Comparison of ENCODE assay signal across 1 cellular context in the genomic region with DNA sequence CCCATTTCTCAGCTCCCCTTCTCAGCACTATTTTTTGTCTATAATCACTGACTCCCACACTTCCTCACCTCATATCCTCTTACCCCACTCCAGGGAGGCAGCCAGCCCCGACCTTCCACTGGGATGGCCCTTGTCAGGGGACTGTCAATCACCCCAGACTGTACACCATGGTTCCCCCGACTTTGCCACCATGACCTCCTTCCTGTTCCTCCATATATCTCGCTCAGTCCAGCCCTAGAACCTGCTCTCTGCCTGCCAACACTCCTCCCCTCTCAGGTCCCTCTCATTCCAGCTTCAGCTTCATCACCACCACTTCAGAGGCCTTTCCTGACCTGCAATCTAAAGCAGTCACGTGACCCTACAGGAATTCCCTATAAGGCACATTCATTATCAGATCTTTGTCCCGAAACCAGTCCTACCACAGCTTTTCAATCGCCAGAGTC.
TF ChIP-seq lines count a peak whose summit lies in the region.

No MANE protein-coding gene starts in this region.

TF ChIP-seq in K562, 482 proteins besides CTCF, POLR2A, EP300 and RAD21 (continues in another document):
- TF ChIP-seq, protein P1, sequence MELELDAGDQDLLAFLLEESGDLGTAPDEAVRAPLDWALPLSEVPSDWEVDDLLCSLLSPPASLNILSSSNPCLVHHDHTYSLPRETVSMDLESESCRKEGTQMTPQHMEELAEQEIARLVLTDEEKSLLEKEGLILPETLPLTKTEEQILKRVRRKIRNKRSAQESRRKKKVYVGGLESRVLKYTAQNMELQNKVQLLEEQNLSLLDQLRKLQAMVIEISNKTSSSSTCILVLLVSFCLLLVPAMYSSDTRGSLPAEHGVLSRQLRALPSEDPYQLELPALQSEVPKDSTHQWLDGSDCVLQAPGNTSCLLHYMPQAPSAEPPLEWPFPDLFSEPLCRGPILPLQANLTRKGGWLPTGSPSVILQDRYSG (tag; conservative IDR thresholded peaks at IDR 0.05; ENCODE audit: low read depth) = no peak
- TF ChIP-seq CBFA2T2 (conservative IDR thresholded peaks at IDR 0.05) (peak; percentile 63), HMGN3 (IDR thresholded peaks at IDR 0.05; ENCODE audit: borderline replicate concordance, extremely low read depth, insufficient read length, low read depth, low read length) (no peak), RAD51 (IDR thresholded peaks at IDR 0.05; ENCODE audit: borderline replicate concordance, low read depth) (peak; percentile 91), TOE1 (IDR thresholded peaks at IDR 0.05; ENCODE audit: borderline replicate concordance) (peak; percentile 94), TOE1 (CRISPR knock-in tag; IDR thresholded peaks at IDR 0.05; ENCODE audit: borderline replicate concordance, low read depth) (no peak), SUPT5H (IDR thresholded peaks at IDR 0.05) (peak; percentile 62), BHLHE40 (IDR thresholded peaks at IDR 0.05; ENCODE audit: low read length) (peak; percentile 71; the same call in 1 of the 2 replicates), ADNP (tag; IDR thresholded peaks at IDR 0.05) (no peak), POLR2B (IDR thresholded peaks at IDR 0.05; ENCODE audit: low read depth, partially characterized antibody) (peak; percentile 62), C11orf30 (IDR thresholded peaks at IDR 0.05; ENCODE audit: low read depth) (no peak), ZNF133 (CRISPR knock-in tag; IDR thresholded peaks at IDR 0.05) (no peak), TRIM24 (IDR thresholded peaks at IDR 0.05) (no peak; a peak in 1 of 4 replicates), ZNF586 (CRISPR knock-in tag; conservative IDR thresholded peaks at IDR 0.05) (no peak), ETV6 (IDR thresholded peaks at IDR 0.05; ENCODE audit: borderline replicate concordance in 1 of 2, low read depth in 2 of 2, low read length in 1 of 2) (no peak), ETV6 (CRISPR knock-in tag; IDR thresholded peaks at IDR 0.05; ENCODE audit: borderline replicate concordance) (no peak), KDM5B (IDR thresholded peaks at IDR 0.05; ENCODE audit: insufficient replicate concordance, low read depth, low read length) (no peak), CCAR2 (IDR thresholded peaks at IDR 0.05; ENCODE audit: low read depth, low read length) (no peak)
- TF ChIP-seq, protein P2, sequence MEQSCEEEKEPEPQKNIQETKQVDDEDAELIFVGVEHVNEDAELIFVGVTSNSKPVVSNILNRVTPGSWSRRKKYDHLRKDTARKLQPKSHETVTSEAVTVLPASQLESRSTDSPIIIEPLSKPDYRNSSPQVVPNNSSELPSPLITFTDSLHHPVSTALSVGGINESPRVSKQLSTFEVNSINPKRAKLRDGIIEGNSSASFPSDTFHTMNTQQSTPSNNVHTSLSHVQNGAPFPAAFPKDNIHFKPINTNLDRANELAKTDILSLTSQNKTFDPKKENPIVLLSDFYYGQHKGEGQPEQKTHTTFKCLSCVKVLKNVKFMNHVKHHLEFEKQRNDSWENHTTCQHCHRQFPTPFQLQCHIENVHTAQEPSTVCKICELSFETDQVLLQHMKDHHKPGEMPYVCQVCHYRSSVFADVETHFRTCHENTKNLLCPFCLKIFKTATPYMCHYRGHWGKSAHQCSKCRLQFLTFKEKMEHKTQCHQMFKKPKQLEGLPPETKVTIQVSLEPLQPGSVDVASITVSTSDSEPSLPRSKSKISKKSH (CRISPR knock-in tag; IDR thresholded peaks at IDR 0.05) = no peak
- TF ChIP-seq, protein P3, sequence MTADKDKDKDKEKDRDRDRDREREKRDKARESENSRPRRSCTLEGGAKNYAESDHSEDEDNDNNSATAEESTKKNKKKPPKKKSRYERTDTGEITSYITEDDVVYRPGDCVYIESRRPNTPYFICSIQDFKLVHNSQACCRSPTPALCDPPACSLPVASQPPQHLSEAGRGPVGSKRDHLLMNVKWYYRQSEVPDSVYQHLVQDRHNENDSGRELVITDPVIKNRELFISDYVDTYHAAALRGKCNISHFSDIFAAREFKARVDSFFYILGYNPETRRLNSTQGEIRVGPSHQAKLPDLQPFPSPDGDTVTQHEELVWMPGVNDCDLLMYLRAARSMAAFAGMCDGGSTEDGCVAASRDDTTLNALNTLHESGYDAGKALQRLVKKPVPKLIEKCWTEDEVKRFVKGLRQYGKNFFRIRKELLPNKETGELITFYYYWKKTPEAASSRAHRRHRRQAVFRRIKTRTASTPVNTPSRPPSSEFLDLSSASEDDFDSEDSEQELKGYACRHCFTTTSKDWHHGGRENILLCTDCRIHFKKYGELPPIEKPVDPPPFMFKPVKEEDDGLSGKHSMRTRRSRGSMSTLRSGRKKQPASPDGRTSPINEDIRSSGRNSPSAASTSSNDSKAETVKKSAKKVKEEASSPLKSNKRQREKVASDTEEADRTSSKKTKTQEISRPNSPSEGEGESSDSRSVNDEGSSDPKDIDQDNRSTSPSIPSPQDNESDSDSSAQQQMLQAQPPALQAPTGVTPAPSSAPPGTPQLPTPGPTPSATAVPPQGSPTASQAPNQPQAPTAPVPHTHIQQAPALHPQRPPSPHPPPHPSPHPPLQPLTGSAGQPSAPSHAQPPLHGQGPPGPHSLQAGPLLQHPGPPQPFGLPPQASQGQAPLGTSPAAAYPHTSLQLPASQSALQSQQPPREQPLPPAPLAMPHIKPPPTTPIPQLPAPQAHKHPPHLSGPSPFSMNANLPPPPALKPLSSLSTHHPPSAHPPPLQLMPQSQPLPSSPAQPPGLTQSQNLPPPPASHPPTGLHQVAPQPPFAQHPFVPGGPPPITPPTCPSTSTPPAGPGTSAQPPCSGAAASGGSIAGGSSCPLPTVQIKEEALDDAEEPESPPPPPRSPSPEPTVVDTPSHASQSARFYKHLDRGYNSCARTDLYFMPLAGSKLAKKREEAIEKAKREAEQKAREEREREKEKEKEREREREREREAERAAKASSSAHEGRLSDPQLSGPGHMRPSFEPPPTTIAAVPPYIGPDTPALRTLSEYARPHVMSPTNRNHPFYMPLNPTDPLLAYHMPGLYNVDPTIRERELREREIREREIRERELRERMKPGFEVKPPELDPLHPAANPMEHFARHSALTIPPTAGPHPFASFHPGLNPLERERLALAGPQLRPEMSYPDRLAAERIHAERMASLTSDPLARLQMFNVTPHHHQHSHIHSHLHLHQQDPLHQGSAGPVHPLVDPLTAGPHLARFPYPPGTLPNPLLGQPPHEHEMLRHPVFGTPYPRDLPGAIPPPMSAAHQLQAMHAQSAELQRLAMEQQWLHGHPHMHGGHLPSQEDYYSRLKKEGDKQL (CRISPR knock-in tag; IDR thresholded peaks at IDR 0.05; ENCODE audit: borderline replicate concordance) = no peak
- TF ChIP-seq, protein P4, sequence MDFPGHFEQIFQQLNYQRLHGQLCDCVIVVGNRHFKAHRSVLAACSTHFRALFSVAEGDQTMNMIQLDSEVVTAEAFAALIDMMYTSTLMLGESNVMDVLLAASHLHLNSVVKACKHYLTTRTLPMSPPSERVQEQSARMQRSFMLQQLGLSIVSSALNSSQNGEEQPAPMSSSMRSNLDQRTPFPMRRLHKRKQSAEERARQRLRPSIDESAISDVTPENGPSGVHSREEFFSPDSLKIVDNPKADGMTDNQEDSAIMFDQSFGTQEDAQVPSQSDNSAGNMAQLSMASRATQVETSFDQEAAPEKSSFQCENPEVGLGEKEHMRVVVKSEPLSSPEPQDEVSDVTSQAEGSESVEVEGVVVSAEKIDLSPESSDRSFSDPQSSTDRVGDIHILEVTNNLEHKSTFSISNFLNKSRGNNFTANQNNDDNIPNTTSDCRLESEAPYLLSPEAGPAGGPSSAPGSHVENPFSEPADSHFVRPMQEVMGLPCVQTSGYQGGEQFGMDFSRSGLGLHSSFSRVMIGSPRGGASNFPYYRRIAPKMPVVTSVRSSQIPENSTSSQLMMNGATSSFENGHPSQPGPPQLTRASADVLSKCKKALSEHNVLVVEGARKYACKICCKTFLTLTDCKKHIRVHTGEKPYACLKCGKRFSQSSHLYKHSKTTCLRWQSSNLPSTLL (IDR thresholded peaks at IDR 0.05) = no peak
- TF ChIP-seq, protein P5, sequence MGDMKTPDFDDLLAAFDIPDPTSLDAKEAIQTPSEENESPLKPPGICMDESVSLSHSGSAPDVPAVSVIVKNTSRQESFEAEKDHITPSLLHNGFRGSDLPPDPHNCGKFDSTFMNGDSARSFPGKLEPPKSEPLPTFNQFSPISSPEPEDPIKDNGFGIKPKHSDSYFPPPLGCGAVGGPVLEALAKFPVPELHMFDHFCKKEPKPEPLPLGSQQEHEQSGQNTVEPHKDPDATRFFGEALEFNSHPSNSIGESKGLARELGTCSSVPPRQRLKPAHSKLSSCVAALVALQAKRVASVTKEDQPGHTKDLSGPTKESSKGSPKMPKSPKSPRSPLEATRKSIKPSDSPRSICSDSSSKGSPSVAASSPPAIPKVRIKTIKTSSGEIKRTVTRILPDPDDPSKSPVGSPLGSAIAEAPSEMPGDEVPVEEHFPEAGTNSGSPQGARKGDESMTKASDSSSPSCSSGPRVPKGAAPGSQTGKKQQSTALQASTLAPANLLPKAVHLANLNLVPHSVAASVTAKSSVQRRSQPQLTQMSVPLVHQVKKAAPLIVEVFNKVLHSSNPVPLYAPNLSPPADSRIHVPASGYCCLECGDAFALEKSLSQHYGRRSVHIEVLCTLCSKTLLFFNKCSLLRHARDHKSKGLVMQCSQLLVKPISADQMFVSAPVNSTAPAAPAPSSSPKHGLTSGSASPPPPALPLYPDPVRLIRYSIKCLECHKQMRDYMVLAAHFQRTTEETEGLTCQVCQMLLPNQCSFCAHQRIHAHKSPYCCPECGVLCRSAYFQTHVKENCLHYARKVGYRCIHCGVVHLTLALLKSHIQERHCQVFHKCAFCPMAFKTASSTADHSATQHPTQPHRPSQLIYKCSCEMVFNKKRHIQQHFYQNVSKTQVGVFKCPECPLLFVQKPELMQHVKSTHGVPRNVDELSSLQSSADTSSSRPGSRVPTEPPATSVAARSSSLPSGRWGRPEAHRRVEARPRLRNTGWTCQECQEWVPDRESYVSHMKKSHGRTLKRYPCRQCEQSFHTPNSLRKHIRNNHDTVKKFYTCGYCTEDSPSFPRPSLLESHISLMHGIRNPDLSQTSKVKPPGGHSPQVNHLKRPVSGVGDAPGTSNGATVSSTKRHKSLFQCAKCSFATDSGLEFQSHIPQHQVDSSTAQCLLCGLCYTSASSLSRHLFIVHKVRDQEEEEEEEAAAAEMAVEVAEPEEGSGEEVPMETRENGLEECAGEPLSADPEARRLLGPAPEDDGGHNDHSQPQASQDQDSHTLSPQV (IDR thresholded peaks at IDR 0.05) = no peak
- TF ChIP-seq, protein P6, sequence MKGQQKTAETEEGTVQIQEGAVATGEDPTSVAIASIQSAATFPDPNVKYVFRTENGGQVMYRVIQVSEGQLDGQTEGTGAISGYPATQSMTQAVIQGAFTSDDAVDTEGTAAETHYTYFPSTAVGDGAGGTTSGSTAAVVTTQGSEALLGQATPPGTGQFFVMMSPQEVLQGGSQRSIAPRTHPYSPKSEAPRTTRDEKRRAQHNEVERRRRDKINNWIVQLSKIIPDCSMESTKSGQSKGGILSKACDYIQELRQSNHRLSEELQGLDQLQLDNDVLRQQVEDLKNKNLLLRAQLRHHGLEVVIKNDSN (CRISPR knock-in tag; IDR thresholded peaks at IDR 0.05) = peak; percentile 78
- TF ChIP-seq, protein P7, sequence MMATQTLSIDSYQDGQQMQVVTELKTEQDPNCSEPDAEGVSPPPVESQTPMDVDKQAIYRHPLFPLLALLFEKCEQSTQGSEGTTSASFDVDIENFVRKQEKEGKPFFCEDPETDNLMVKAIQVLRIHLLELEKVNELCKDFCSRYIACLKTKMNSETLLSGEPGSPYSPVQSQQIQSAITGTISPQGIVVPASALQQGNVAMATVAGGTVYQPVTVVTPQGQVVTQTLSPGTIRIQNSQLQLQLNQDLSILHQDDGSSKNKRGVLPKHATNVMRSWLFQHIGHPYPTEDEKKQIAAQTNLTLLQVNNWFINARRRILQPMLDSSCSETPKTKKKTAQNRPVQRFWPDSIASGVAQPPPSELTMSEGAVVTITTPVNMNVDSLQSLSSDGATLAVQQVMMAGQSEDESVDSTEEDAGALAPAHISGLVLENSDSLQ (IDR thresholded peaks at IDR 0.05) = peak; percentile 70
- TF ChIP-seq, protein P8, sequence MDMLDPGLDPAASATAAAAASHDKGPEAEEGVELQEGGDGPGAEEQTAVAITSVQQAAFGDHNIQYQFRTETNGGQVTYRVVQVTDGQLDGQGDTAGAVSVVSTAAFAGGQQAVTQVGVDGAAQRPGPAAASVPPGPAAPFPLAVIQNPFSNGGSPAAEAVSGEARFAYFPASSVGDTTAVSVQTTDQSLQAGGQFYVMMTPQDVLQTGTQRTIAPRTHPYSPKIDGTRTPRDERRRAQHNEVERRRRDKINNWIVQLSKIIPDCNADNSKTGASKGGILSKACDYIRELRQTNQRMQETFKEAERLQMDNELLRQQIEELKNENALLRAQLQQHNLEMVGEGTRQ (CRISPR knock-in tag; IDR thresholded peaks at IDR 0.05) = peak; percentile 78
- TF ChIP-seq, protein P9, sequence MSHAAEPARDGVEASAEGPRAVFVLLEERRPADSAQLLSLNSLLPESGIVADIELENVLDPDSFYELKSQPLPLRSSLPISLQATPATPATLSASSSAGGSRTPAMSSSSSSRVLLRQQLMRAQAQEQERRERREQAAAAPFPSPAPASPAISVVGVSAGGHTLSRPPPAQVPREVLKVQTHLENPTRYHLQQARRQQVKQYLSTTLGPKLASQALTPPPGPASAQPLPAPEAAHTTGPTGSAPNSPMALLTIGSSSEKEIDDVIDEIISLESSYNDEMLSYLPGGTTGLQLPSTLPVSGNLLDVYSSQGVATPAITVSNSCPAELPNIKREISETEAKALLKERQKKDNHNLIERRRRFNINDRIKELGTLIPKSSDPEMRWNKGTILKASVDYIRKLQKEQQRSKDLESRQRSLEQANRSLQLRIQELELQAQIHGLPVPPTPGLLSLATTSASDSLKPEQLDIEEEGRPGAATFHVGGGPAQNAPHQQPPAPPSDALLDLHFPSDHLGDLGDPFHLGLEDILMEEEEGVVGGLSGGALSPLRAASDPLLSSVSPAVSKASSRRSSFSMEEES (CRISPR knock-in tag; IDR thresholded peaks at IDR 0.05) = peak; percentile 97
- TF ChIP-seq, protein P10, sequence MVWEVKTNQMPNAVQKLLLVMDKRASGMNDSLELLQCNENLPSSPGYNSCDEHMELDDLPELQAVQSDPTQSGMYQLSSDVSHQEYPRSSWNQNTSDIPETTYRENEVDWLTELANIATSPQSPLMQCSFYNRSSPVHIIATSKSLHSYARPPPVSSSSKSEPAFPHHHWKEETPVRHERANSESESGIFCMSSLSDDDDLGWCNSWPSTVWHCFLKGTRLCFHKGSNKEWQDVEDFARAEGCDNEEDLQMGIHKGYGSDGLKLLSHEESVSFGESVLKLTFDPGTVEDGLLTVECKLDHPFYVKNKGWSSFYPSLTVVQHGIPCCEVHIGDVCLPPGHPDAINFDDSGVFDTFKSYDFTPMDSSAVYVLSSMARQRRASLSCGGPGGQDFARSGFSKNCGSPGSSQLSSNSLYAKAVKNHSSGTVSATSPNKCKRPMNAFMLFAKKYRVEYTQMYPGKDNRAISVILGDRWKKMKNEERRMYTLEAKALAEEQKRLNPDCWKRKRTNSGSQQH (CRISPR knock-in tag; IDR thresholded peaks at IDR 0.05) = 0 out of 2 replicates have a peak, but pooled peaks have one; percentile 47
